17 cellular contexts compared by ENCODE assay signal in genomic region chr2:217573565-217573964, GRCh38.
A peak's percentile ranks its signal among the peaks of the same experiment; 100 is the strongest.
DNase-seq lines count a peak whose midpoint lies in the region; TF ChIP-seq lines count a peak whose summit lies in the region.
"Had no signal": no experiment of that assay in that cellular context is flagged by ENCODE, and none has a peak within 500 bp of the region (broad histone marks: within the 10 kb centered on the region; RNA-seq: fewer than 3 reads in every experiment).

No MANE protein-coding gene starts in this region.

- POLR2A ChIA-PET in HEK293 (lab: Yijun Ruan, JAX), result no interaction called here

- no peaks in the 10 kb centered on the region for H3K36me3 ChIP-seq in HEK293 (ENCODE audit: control insufficient read depth in 2 of 2, insufficient read depth in 1 of 2, low read length in 2 of 2)
- H3K36me3 ChIP-seq: SJSA1, stomach had no signal

- TF ChIP-seq CTCF in HEK293 (tag by site-specific recombination; IDR thresholded peaks at IDR 0.05), result no peak

- H3K9me3 ChIP-seq in HEK293 (ENCODE audit: control insufficient read depth, insufficient read depth, low read depth, low read length), result no peaks in the 10 kb centered on the region
- H3K9me3 ChIP-seq: SJSA1, stomach had no signal

- CTCF ChIA-PET in HEK293 (lab: Yijun Ruan, JAX), result interaction anchor here (0.5 to 1.2 kb wide), 2 partner anchors 24 to 695 kb away, joined by 3 read pairs; no protein-coding TSS in a partner anchor

- no peaks in the 10 kb centered on the region for H3K4me1 ChIP-seq in HEK293 (ENCODE audit: control insufficient read depth, insufficient read depth, low read length)
- H3K4me1 ChIP-seq: SJSA1, stomach had no signal

- DNase-seq in AG08395 (ENCODE audit: low spot score) (peak; percentile 57), amniotic stem cell (lab: John Stamatoyannopoulos, UW) (peak; percentile 46), iris pigment epithelial cell (ENCODE audit: low read depth) (peak; percentile 86), COR-L47 (lab: John Stamatoyannopoulos, UW) (no peak), OCI-M1 (lab: John Stamatoyannopoulos, UW) (no peak), NCI-H526 (lab: John Stamatoyannopoulos, UW) (no peak)
- no peak for DNase-seq in central memory CD4-positive, alpha-beta T cell
- DNase-seq: activated CD4-positive, alpha-beta memory T cell treated with anti-CD3 and anti-CD28 coated beads, Interleukin-2, amount 10 ng/mL, durations not matched to agents 7 days and 5 days; AML-193; aorta; DMS79 treated with DMSO at 0.1 percent for 48 hours; foreskin melanocyte; HCEC 1CT; NCI-H187; stomach had no signal

- H3K4me3 ChIP-seq in HEK293 (ENCODE audit: low read depth, low read length), result no peak overlapping the region
- H3K4me3 ChIP-seq: SJSA1, stomach had no signal

- H3K27ac ChIP-seq in HEK293 (ENCODE audit: extremely low read depth, low read depth, low read length), result no peak overlapping the region
- H3K27ac ChIP-seq: SJSA1, stomach had no signal

TF ChIP-seq in HEK293, 187 proteins besides CTCF, POLR2A, EP300 and RAD21:
- no peak for TF ChIP-seq PBX3 (CRISPR knock-in tag; IDR thresholded peaks at IDR 0.05)
- TF ChIP-seq PRDM4 (tag by site-specific recombination; IDR thresholded peaks at IDR 0.05), result peak; percentile 84

Comparison
In these comparisons a context has a peak if more than half of its experiments do, and no peak if none do; other contexts are left out.
1. DNase-seq: peak in AG08395 (single experiment), amniotic stem cell (single experiment) and iris pigment epithelial cell (single experiment); none in COR-L47 (single experiment), central memory CD4-positive, alpha-beta T cell (single experiment), OCI-M1 (single experiment) and NCI-H526 (0 of 2).